In the genomic region with DNA sequence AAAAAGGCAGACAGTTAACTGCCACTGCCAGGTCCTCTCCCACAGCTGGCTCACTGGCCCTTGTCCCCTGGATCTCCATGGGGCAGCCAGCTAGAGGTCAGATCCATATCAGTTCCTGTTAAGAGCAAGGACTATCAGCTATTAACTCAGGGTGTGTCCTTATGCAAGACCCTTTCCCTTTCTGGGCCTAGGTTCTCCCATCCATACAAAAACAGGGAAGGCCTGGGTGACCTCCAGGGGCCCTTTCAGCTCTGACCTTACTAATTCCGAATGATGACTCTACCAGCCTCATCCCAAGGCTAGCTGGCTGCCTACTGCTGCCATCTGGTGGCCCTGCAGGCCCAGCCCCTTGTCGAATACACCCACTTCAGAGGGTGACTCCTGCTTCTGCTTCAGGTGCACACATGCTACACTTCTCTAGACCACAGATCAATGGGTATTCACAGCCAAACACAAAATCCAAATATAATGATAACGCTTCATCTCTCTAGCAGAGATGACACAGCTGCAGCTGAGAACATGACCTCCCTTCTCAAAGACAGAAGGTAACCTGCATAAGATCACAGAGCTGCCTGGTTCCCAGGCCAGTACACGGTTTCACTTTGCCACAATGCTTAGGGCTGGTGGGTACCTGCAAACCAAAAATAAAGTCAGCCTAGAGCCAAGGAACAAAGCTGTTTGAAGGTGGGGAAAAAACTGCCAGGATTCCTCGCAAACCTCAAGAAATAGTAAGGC, we compare ENCODE assay signal across 9 cellular contexts. TPM values are rescaled to one million over a fixed set of nuclear protein-coding genes. Genes with fewer than 3 reads are reported as not detected.
A peak's percentile ranks its signal among the peaks of the same experiment; 100 is the strongest.
DNase-seq lines count a peak whose midpoint lies in the region; ATAC-seq and TF ChIP-seq lines count a peak whose summit lies in the region.
"Had no signal": no experiment of that assay in that cellular context is flagged by ENCODE, and none has a peak within 500 bp of the region (broad histone marks: within the 10 kb centered on the region; RNA-seq: fewer than 3 reads in every experiment).

No MANE protein-coding gene starts in this region.

- H3K36me3 Mint-ChIP-seq in activated CD4-positive, alpha-beta T cell treated with anti-CD3 and anti-CD28 coated beads for 36 hours (ENCODE audit: low read depth), result peaks cover 25% of the 10 kb centered on the region
- peaks cover 20% of the 10 kb centered on the region for H3K36me3 Mint-ChIP-seq in endodermal cell (ENCODE audit: low read depth)

- no peak overlapping the region for H3K9ac ChIP-seq in endodermal cell (ENCODE audit: extremely low read depth, low read length, poor library complexity, severe bottlenecking)

- no peaks in the 10 kb centered on the region for H3K9me3 Mint-ChIP-seq in activated CD4-positive, alpha-beta T cell treated with anti-CD3 and anti-CD28 coated beads for 36 hours (ENCODE audit: low read depth)
- no peaks in the 10 kb centered on the region for H3K9me3 Mint-ChIP-seq in endodermal cell

- no peak overlapping the region for H3K27ac Mint-ChIP-seq in activated CD4-positive, alpha-beta T cell treated with anti-CD3 and anti-CD28 coated beads for 36 hours
- no peak overlapping the region for H3K27ac Mint-ChIP-seq in endodermal cell
- H3K27ac Mint-ChIP-seq: activated naive CD8-positive, alpha-beta T cell had no signal

- TF ChIP-seq CTCF in endodermal cell (conservative IDR thresholded peaks at IDR 0.05), result peak; percentile 94
- peak; percentile 44 for TF ChIP-seq CTCF in mucosa of descending colon (IDR thresholded peaks at IDR 0.05)

- DNase-seq in activated CD4-positive, alpha-beta T cell treated with anti-CD3 and anti-CD28 coated beads for 36 hours, result peak; percentile 57
- DNase-seq in activated CD4-positive, alpha-beta T cell treated with anti-CD3 and anti-CD28 coated beads, Interleukin-2, amount 50 U/mL, for 1 hour, result no peak
- DNase-seq in HuH-7.5 (ENCODE audit: low spot score), result peak; percentile 44
- peak; percentile 69 for DNase-seq in SK-MEL-5 (ENCODE audit: low read depth, low spot score)
- DNase-seq in endodermal cell, result peak; percentile 89
- peak in 2 of 3 donors; percentile 65 to 67 for DNase-seq in mucosa of descending colon
- no peak for DNase-seq in central memory CD4-positive, alpha-beta T cell
- no peak for DNase-seq in activated CD4-positive, CD25-positive, alpha-beta regulatory T cell treated with anti-CD3 and anti-CD28 coated beads, Interleukin-2, amount 50 U/mL, for 72 hours

- no peaks in the 10 kb centered on the region for H3K27me3 Mint-ChIP-seq in activated CD4-positive, alpha-beta T cell treated with anti-CD3 and anti-CD28 coated beads for 36 hours
- no peaks in the 10 kb centered on the region for H3K27me3 Mint-ChIP-seq in endodermal cell (ENCODE audit: insufficient read depth)
- H3K27me3 Mint-ChIP-seq: activated naive CD8-positive, alpha-beta T cell had no signal

- H3K4me1 ChIP-seq in endodermal cell (ENCODE audit: control insufficient read depth, insufficient read depth, low read length) (no peaks in the 10 kb centered on the region), mucosa of descending colon (ENCODE audit: low read depth) (no peaks in the 10 kb centered on the region)

- H3K4me3 ChIP-seq in endodermal cell (ENCODE audit: low read length) (no peak overlapping the region), mucosa of descending colon (no peak overlapping the region)

- WGBS in endodermal cell (ENCODE audit: insufficient coverage in 1 of 2, insufficient read length in 1 of 2), 2 experiments, result 59 to 74% methylated on average over 2 to 5 of the region's 5 CpGs

- ATAC-seq in activated CD4-positive, alpha-beta T cell treated with anti-CD3 and anti-CD28 coated beads for 36 hours, result no peak
- ATAC-seq in mucosa of descending colon, result peak; percentile 84

- POLR2A ChIA-PET in activated CD4-positive, alpha-beta T cell treated with anti-CD3 and anti-CD28 coated beads for 36 hours (lab: Charles Lee), result interaction anchor here (0.6 kb wide), 1 partner anchor 315 kb away, joined by 4 read pairs; no protein-coding TSS in a partner anchor

- H3K9me3 ChIP-seq in endodermal cell (ENCODE audit: control insufficient read depth, low read length) (no peaks in the 10 kb centered on the region), mucosa of descending colon (no peaks in the 10 kb centered on the region)

- CTCF ChIA-PET in activated CD4-positive, alpha-beta T cell treated with anti-CD3 and anti-CD28 coated beads for 36 hours (lab: Charles Lee), result interaction anchor here (0.5 to 9.4 kb wide), 15 partner anchors 9 to 380 kb away, joined by 3 to 115 read pairs (median 4); a partner anchor contains a TSS

- in situ Hi-C loops in SK-MEL-5 (cut with HindIII; ENCODE audit: low pct_unique_long_range_greater_than_20kb, low sequenced_read_pairs), result no loop called here

- no peaks in the 10 kb centered on the region for H3K4me1 Mint-ChIP-seq in activated CD4-positive, alpha-beta T cell treated with anti-CD3 and anti-CD28 coated beads for 36 hours
- H3K4me1 Mint-ChIP-seq in endodermal cell, result no peaks in the 10 kb centered on the region

- intact Hi-C loops in activated CD4-positive, alpha-beta T cell treated with anti-CD3 and anti-CD28 coated beads for 36 hours (cut with DNase I, micrococcal nuclease), result loop anchor here (1.0 to 10.0 kb wide), 5 partner anchors 218 to 594 kb away; a partner anchor contains a TSS
- intact Hi-C loops in mucosa of descending colon (cut with DNase I, micrococcal nuclease), result loop anchor here (2.0 to 10.0 kb wide), 3 partner anchors 214 to 250 kb away; a partner anchor contains a TSS

- no peaks in the 10 kb centered on the region for H3K36me3 ChIP-seq in endodermal cell (ENCODE audit: control insufficient read depth, insufficient read depth, low read length)
- H3K36me3 ChIP-seq in mucosa of descending colon (ENCODE audit: low read depth), result no peaks in the 10 kb centered on the region

- no peaks in the 10 kb centered on the region for H3K27me3 ChIP-seq in endodermal cell (ENCODE audit: control insufficient read depth, insufficient read depth, low read length, poor library complexity, severe bottlenecking)

- H3K27ac ChIP-seq in endodermal cell (ENCODE audit: low read depth, low read length), result no peak overlapping the region

- H3K4me3 Mint-ChIP-seq in activated CD4-positive, alpha-beta T cell treated with anti-CD3 and anti-CD28 coated beads for 36 hours, result no peak overlapping the region
- no peak overlapping the region for H3K4me3 Mint-ChIP-seq in endodermal cell
- H3K4me3 Mint-ChIP-seq: activated naive CD8-positive, alpha-beta T cell had no signal

RNA-seq across cellular contexts. Expression of a gene that starts 34.1 kb away (rescaled TPM):
- total RNA-seq in activated CD4-positive, alpha-beta T cell treated with anti-CD3 and anti-CD28 coated beads for 36 hours, result 10 to 100 TPM; 47.5 to 57.5 TPM
- total RNA-seq in SK-MEL-5 (2014; rRNA removed; shearing (Covaris generic)), result 24.1 and 35.1 TPM in 2 replicates
- 21.9 and 24.9 TPM in 2 replicates for polyA plus RNA-seq in SK-MEL-5 (2015; cell fraction: cytosol; rRNA removed)
- polyA plus RNA-seq in SK-MEL-5 (2015; cell fraction: nucleus; rRNA removed), result 27.5 and 37.5 TPM in 2 replicates
- 10 to 100 TPM; 26.7 to 42.1 TPM for total RNA-seq in endodermal cell
- 20.3 TPM for polyA plus RNA-seq in endodermal cell (2013, experiment 1 of 2)
- polyA plus RNA-seq in endodermal cell (2013, experiment 2 of 2), result 17.6 TPM
- 10 to 100 TPM; 23.6 to 45.0 (median 23.8) TPM for total RNA-seq in mucosa of descending colon

Comparison
In these comparisons a context has a peak if more than half of its experiments do, and no peak if none do; other contexts are left out.
1. DNase-seq: peak in activated CD4-positive, alpha-beta T cell treated with anti-CD3 and anti-CD28 coated beads for 36 hours (single experiment), HuH-7.5 (single experiment), SK-MEL-5 (single experiment), endodermal cell (single experiment) and mucosa of descending colon (2 of 3); none in activated CD4-positive, alpha-beta T cell treated with anti-CD3 and anti-CD28 coated beads, Interleukin-2, amount 50 U/mL, for 1 hour (single experiment), central memory CD4-positive, alpha-beta T cell (single experiment) and activated CD4-positive, CD25-positive, alpha-beta regulatory T cell treated with anti-CD3 and anti-CD28 coated beads, Interleukin-2, amount 50 U/mL, for 72 hours (single experiment).